1 cellular context compared by ENCODE assay signal in genomic region chr11:28835790-28836189, GRCh38.
TF ChIP-seq lines count a peak whose summit lies in the region.

No MANE protein-coding gene starts in this region.

TF ChIP-seq in H1, 55 proteins besides CTCF, POLR2A, EP300 and RAD21 (continued from another document):
- TF ChIP-seq CHD7 (IDR thresholded peaks at IDR 0.05; ENCODE audit: insufficient replicate concordance, low read length), result no peak
